Comparison of ENCODE assay signal across 22 cellular contexts in genomic region chr1:96090134-96090533, GRCh38.
DNase-seq lines count a peak whose midpoint lies in the region; ATAC-seq and TF ChIP-seq lines count a peak whose summit lies in the region.
"Had no signal": no experiment of that assay in that cellular context is flagged by ENCODE, and none has a peak within 500 bp of the region (broad histone marks: within the 10 kb centered on the region; RNA-seq: fewer than 3 reads in every experiment).

No MANE protein-coding gene starts in this region.

- no peaks in the 10 kb centered on the region for H3K9me3 ChIP-seq in right cardiac atrium (ENCODE audit: control insufficient read depth, low read length)
- H3K9me3 ChIP-seq in lower lobe of right lung: no peaks in the 10 kb centered on the region
- no peaks in the 10 kb centered on the region for H3K9me3 ChIP-seq in stomach
- H3K9me3 ChIP-seq: BLaER1, Caco-2, HAP-1 had no signal

- TF ChIP-seq POLR2A in stomach (IDR thresholded peaks at IDR 0.05): no peak

- H3K4me3 Mint-ChIP-seq in natural killer cell: no peak overlapping the region
- H3K4me3 Mint-ChIP-seq: B cell; CD4-positive, CD25-positive, alpha-beta regulatory T cell; CD8-positive, alpha-beta T cell; HFFc6 had no signal

- peaks cover 2 to 6% of the 10 kb centered on the region in 2 donors for H3K9me3 Mint-ChIP-seq in natural killer cell
- H3K9me3 Mint-ChIP-seq: CD8-positive, alpha-beta T cell had no signal

- TF ChIP-seq CTCF in fibroblast of pulmonary artery (IDR thresholded peaks at IDR 0.05; ENCODE audit: low read length, missing control alignments) (no peak), lower lobe of right lung (IDR thresholded peaks at IDR 0.05) (no peak), stomach (IDR thresholded peaks at IDR 0.05) (no peak), natural killer cell (IDR thresholded peaks at IDR 0.05) (no peak)

- H3K36me3 Mint-ChIP-seq in natural killer cell: peaks cover 6% of the 10 kb centered on the region
- H3K36me3 Mint-ChIP-seq: CD4-positive, CD25-positive, alpha-beta regulatory T cell; CD8-positive, alpha-beta T cell had no signal

- no peaks in the 10 kb centered on the region for H3K27me3 Mint-ChIP-seq in natural killer cell (ENCODE audit: low read depth in 2 of 2)
- H3K27me3 Mint-ChIP-seq: B cell; CD4-positive, CD25-positive, alpha-beta regulatory T cell had no signal

- H3K27me3 ChIP-seq in right cardiac atrium (ENCODE audit: control insufficient read depth, insufficient read depth): no peaks in the 10 kb centered on the region
- H3K27me3 ChIP-seq in lower lobe of right lung (ENCODE audit: low read depth): no peaks in the 10 kb centered on the region
- no peaks in the 10 kb centered on the region for H3K27me3 ChIP-seq in stomach
- H3K27me3 ChIP-seq: BLaER1 had no signal

- no peak overlapping the region for H3K4me3 ChIP-seq in right cardiac atrium (ENCODE audit: low read length)
- H3K4me3 ChIP-seq in fibroblast of pulmonary artery (replicated peaks; ENCODE audit: low read depth, low read length): no peak overlapping the region
- no peak overlapping the region for H3K4me3 ChIP-seq in lower lobe of right lung
- H3K4me3 ChIP-seq in stomach: no peak overlapping the region
- H3K4me3 ChIP-seq: BLaER1, GM12878, HAP-1 had no signal

- 37% methylated on average over 4 of the region's 4 CpGs for WGBS in right cardiac atrium
- WGBS in stomach, 5 donors: 30 to 49% (median 32%) methylated on average over 4 of the region's 4 CpGs

- H3K27ac Mint-ChIP-seq in natural killer cell: no peak overlapping the region
- H3K27ac Mint-ChIP-seq: B cell; CD4-positive, CD25-positive, alpha-beta regulatory T cell; CD8-positive, alpha-beta T cell; HFFc6 had no signal

- H3K27ac ChIP-seq in right cardiac atrium (ENCODE audit: low read length) (no peak overlapping the region), lower lobe of right lung (no peak overlapping the region), stomach (no peak overlapping the region)
- H3K27ac ChIP-seq: 22Rv1, BLaER1, C4-2B had no signal

- intact Hi-C loops in right cardiac atrium (cut with DNase I) (no loop called here), Right ventricle myocardium inferior (cut with DNase I) (no loop called here), lower lobe of right lung (cut with DNase I) (no loop called here), stomach (cut with DNase I; ENCODE audit: low total_unique reads) (no loop called here), natural killer cell (cut with micrococcal nuclease) (no loop called here)

- TF ChIP-seq EP300 in stomach (IDR thresholded peaks at IDR 0.05): no peak

- ATAC-seq in right cardiac atrium (no peak), Right ventricle myocardium inferior (no peak), lower lobe of right lung (peak; percentile 39 to 64), natural killer cell (no peak)
- ATAC-seq: CD8-positive, alpha-beta T cell; GM12878 had no signal

- peak in 2 of 3 donors; percentile 11 to 39 for DNase-seq in right cardiac atrium
- DNase-seq in Right ventricle myocardium inferior (ENCODE audit: missing footprints): no peak
- DNase-seq in fibroblast of pulmonary artery (ENCODE audit: low read depth): peak; percentile 1
- DNase-seq in lower lobe of right lung: peak; percentile 42
- DNase-seq in stomach: peak; percentile 54
- DNase-seq in activated naive CD4-positive, alpha-beta T cell treated with anti-CD3 and anti-CD28 coated beads, Interleukin-2, amount 50 U/mL, for 16 hours: no peak
- no peak for DNase-seq in natural killer cell
- no peak for DNase-seq in NCI-H1930 (lab: John Stamatoyannopoulos, UW)
- DNase-seq: Caco-2; CD4-positive, CD25-positive, alpha-beta regulatory T cell; CD8-positive, alpha-beta T cell; DMS153; DND-41; GDM1; GOT3; HFFc6 had no signal

- no peaks in the 10 kb centered on the region for H3K4me1 ChIP-seq in right cardiac atrium (ENCODE audit: control insufficient read depth, insufficient read depth, low read length)
- H3K4me1 ChIP-seq in lower lobe of right lung: no peaks in the 10 kb centered on the region
- no peaks in the 10 kb centered on the region for H3K4me1 ChIP-seq in stomach
- H3K4me1 ChIP-seq: BLaER1, Caco-2, HAP-1 had no signal

- H3K4me1 Mint-ChIP-seq in natural killer cell: no peaks in the 10 kb centered on the region
- H3K4me1 Mint-ChIP-seq: B cell; CD4-positive, CD25-positive, alpha-beta regulatory T cell had no signal

- no peaks in the 10 kb centered on the region for H3K36me3 ChIP-seq in lower lobe of right lung
- H3K36me3 ChIP-seq in stomach: no peaks in the 10 kb centered on the region
- H3K36me3 ChIP-seq: BLaER1, HAP-1 had no signal

Comparison
In these comparisons a context has a peak if more than half of its experiments do, and no peak if none do; other contexts are left out.
1. DNase-seq: peak in right cardiac atrium (2 of 3), fibroblast of pulmonary artery (single experiment), lower lobe of right lung (single experiment) and stomach (single experiment); none in Right ventricle myocardium inferior (single experiment), activated naive CD4-positive, alpha-beta T cell treated with anti-CD3 and anti-CD28 coated beads, Interleukin-2, amount 50 U/mL, for 16 hours (single experiment), natural killer cell (single experiment) and NCI-H1930 (0 of 2).
2. ATAC-seq: peak in lower lobe of right lung (2 of 2); none in right cardiac atrium (0 of 2), Right ventricle myocardium inferior (single experiment) and natural killer cell (0 of 3).